23 cellular contexts compared by ENCODE assay signal in genomic region chr3:119378259-119378658, GRCh38.
"Had no signal": no experiment of that assay in that cellular context is flagged by ENCODE, and none has a peak within 500 bp of the region (broad histone marks: within the 10 kb centered on the region; RNA-seq: fewer than 3 reads in every experiment).

No MANE protein-coding gene starts in this region.

- H3K4me1 ChIP-seq: SJSA1 had no signal

- DNase-seq: Kasumi-1, MM.1S, NCI-H1092 treated with DMSO at 0.1 percent for 48 hours, NCI-H1436, NCI-H187, NCI-H2029, NCI-H2081 treated with DMSO at 0.1 percent for 48 hours, NCI-H2171, NCI-H226, NCI-H446, NCI-H510A, NCI-H524 treated with DMSO at 0.1 percent for 48 hours, NCI-H69, NCI-H774, SIG-M5 had no signal

- H3K9me3 Mint-ChIP-seq: IgD-negative memory B cell had no signal

- H3K27me3 Mint-ChIP-seq: IgD-negative memory B cell had no signal

- H3K27me3 ChIP-seq: SJSA1 had no signal

- H3K9ac ChIP-seq: KMS-11 had no signal

- H3K27ac ChIP-seq: HL-60, KMS-11, RWPE1, SJSA1, SK-N-MC had no signal

- ATAC-seq: K562, Panc1 had no signal

- H3K4me3 ChIP-seq: K562, SJSA1, SK-N-MC had no signal

- H3K4me2 ChIP-seq: KMS-11 had no signal

- H3K9me3 ChIP-seq: SJSA1 had no signal
